1 cellular context compared by ENCODE assay signal in the genomic region with DNA sequence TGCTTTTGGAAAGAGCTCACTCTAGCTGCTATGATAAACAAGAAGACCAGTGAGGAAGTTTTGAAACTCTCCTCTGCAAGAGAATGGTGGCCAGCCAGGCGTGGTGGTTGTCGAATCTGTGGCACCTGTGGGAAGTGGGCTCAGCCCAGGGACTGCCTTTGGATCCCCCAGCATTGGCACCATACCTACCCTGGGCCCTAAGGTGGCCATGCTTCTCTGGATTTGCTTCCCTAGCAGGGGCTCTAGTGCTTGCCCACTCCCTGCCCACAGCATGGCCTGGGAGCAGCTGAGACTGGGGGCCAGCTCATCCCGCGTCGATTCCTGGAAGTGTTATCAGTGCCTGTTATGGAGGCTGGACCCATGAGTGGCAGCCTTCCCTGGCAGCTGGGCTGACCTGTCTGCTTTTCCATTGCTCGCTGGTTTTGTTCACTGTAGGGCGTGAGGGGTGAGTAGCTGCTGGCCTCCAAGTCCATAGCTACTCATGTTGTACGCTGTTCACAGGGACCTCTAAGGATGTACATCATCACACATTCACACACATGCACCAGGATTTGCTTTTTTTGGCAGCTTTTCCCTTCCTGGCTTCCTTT.
TF ChIP-seq lines count a peak whose summit lies in the region.

No MANE protein-coding gene starts in this region.

TF ChIP-seq in IMR-90, 13 proteins besides CTCF, POLR2A, EP300 and RAD21:
- TF ChIP-seq FOS (IDR thresholded peaks at IDR 0.05; ENCODE audit: low read depth, low read length) (no peak), CHD1 (IDR thresholded peaks at IDR 0.05; ENCODE audit: low read depth, low read length) (no peak)
TF ChIP-seq in IMR-90: peak in this region for 0.
